1 cellular context compared by ENCODE assay signal in genomic region chr22:46721716-46722115, GRCh38.
TF ChIP-seq lines count a peak whose summit lies in the region.

No MANE protein-coding gene starts in this region.

TF ChIP-seq in HepG2, 621 proteins besides CTCF, POLR2A, EP300 and RAD21:
- no peak for TF ChIP-seq SIX4 (CRISPR knock-in tag; IDR thresholded peaks at IDR 0.05)
- TF ChIP-seq AGO2 (optimal IDR thresholded peaks at IDR 0.05; ENCODE audit: low read depth, low read length): peak; percentile 11
- TF ChIP-seq HINFP (CRISPR knock-in tag; IDR thresholded peaks at IDR 0.05; ENCODE audit: low read depth): no peak
TF ChIP-seq in HepG2: peak in this region for 1.
